In genomic region chr14:77322209-77322902, GRCh38 we compare ENCODE assay signal across 1 cellular context.
TF ChIP-seq lines count a peak whose summit lies in the region.

No MANE protein-coding gene starts in this region.

TF ChIP-seq in GM12878, 131 proteins besides CTCF, POLR2A, EP300 and RAD21:
- TF ChIP-seq CEBPB (IDR thresholded peaks at IDR 0.05; ENCODE audit: borderline replicate concordance in 1 of 2, low read depth in 2 of 2, low read length in 2 of 2) (no peak), NFIC (IDR thresholded peaks at IDR 0.05; ENCODE audit: low read depth, low read length) (no peak), SMAD1 (IDR thresholded peaks at IDR 0.05; ENCODE audit: low read depth, partially characterized antibody) (no peak), USF2 (IDR thresholded peaks at IDR 0.05; ENCODE audit: borderline replicate concordance, low read depth, low read length) (no peak), IRF3 (IDR thresholded peaks at IDR 0.05) (no peak)
TF ChIP-seq in GM12878: peak in this region for 0.
